In genomic region chr3:172052405-172052804, GRCh38 we compare ENCODE assay signal across 15 cellular contexts. TPM values are rescaled to one million over a fixed set of nuclear protein-coding genes. Genes with fewer than 3 reads are reported as not detected.
A peak's percentile ranks its signal among the peaks of the same experiment; 100 is the strongest.
DNase-seq lines count a peak whose midpoint lies in the region; ATAC-seq and TF ChIP-seq lines count a peak whose summit lies in the region.
"Had no signal": no experiment of that assay in that cellular context is flagged by ENCODE, and none has a peak within 500 bp of the region (broad histone marks: within the 10 kb centered on the region; RNA-seq: fewer than 3 reads in every experiment).

No MANE protein-coding gene starts in this region.

- DNase-seq in HL-60 (ENCODE audit: low read depth in 1 of 2, low spot score in 1 of 2) (no peak), chondrocyte (ENCODE audit: low spot score) (no peak), nephron progenitor cell (no peak), CD1c-positive myeloid dendritic cell (ENCODE audit: extremely low spot score) (no peak), cerebellum (ENCODE audit: low spot score) (no peak), activated gamma-delta T cell (lab: John Stamatoyannopoulos, UW) (no peak)
- DNase-seq: CD8-positive, alpha-beta T cell; DMS79; H9; MV-4-11; NCI-H1417; NCI-H1930; PC-3 had no signal

- H3K36me3 ChIP-seq in ACC112 (ENCODE audit: insufficient read depth, low read length): peaks cover 44% of the 10 kb centered on the region

- H3K4me1 ChIP-seq in ACC112 (ENCODE audit: control insufficient read depth, insufficient read depth, low read length, unreplicated experiment): peaks cover 47% of the 10 kb centered on the region

- H3K4me3 Mint-ChIP-seq in chondrocyte (ENCODE audit: unreplicated experiment) (no peak overlapping the region), nephron progenitor cell (no peak overlapping the region)
- H3K4me3 Mint-ChIP-seq: CD8-positive, alpha-beta T cell; H9 had no signal

- no peak overlapping the region for H3K4me3 ChIP-seq in ACC112 (ENCODE audit: low read depth, low read length)
- H3K4me3 ChIP-seq in HL-60 (replicated peaks; ENCODE audit: insufficient read depth, low read length): no peak overlapping the region

- peak overlapping the region; percentile 1; the same call in 1 of the 2 replicates for H3K27ac ChIP-seq in ACC112 (ENCODE audit: low read depth, low read length)
- peak overlapping the region; percentile 12; the same call in 1 of the 2 replicates for H3K27ac ChIP-seq in HL-60 (replicated peaks)

- ATAC-seq in activated CD4-positive, CD25-positive, alpha-beta regulatory T cell treated with anti-CD3 and anti-CD28 coated beads, Interleukin-2, amount 50 U/mL, for 24 hours: no peak
- ATAC-seq: CD8-positive, alpha-beta T cell; PC-3 had no signal

- peaks cover 22% of the 10 kb centered on the region for H3K36me3 Mint-ChIP-seq in chondrocyte (ENCODE audit: low read depth)
- H3K36me3 Mint-ChIP-seq in nephron progenitor cell (ENCODE audit: low read depth): peaks cover 60% of the 10 kb centered on the region

- H3K27ac Mint-ChIP-seq in chondrocyte (ENCODE audit: unreplicated experiment): peak overlapping the region; percentile 52
- peak overlapping the region; percentile 57 for H3K27ac Mint-ChIP-seq in nephron progenitor cell
- H3K27ac Mint-ChIP-seq: CD8-positive, alpha-beta T cell; H9 had no signal

- no peak overlapping the region for H2AFZ ChIP-seq in ACC112 (ENCODE audit: low read length, unreplicated experiment)

- H3K9me3 Mint-ChIP-seq in chondrocyte (ENCODE audit: low read depth) (no peaks in the 10 kb centered on the region), nephron progenitor cell (peaks cover 13% of the 10 kb centered on the region)
- H3K9me3 Mint-ChIP-seq: CD8-positive, alpha-beta T cell; H9 had no signal

- no peak for TF ChIP-seq CTCF in HL-60 (IDR thresholded peaks at IDR 0.05; ENCODE audit: insufficient read depth, low read length)
- no peak for TF ChIP-seq CTCF in chondrocyte (IDR thresholded peaks at IDR 0.05)
- no peak for TF ChIP-seq CTCF in nephron progenitor cell (IDR thresholded peaks at IDR 0.05)

- H3K27me3 ChIP-seq in ACC112 (ENCODE audit: insufficient read depth, low read length) (no peaks in the 10 kb centered on the region), HL-60 (ENCODE audit: insufficient read depth, poor library complexity, severe bottlenecking) (no peaks in the 10 kb centered on the region)

- peaks cover 97% of the 10 kb centered on the region for H3K79me2 ChIP-seq in ACC112 (ENCODE audit: control insufficient read depth, insufficient read depth, low read length, unreplicated experiment)

- H3K4me1 Mint-ChIP-seq in chondrocyte (ENCODE audit: low read depth): peaks cover 82% of the 10 kb centered on the region
- H3K4me1 Mint-ChIP-seq in nephron progenitor cell: peaks cover 29% of the 10 kb centered on the region

- H3K27me3 Mint-ChIP-seq in chondrocyte (ENCODE audit: low read depth) (no peaks in the 10 kb centered on the region), nephron progenitor cell (ENCODE audit: low read depth, poor library complexity) (no peaks in the 10 kb centered on the region)

RNA-seq across cellular contexts. Expression of gene FNDC3B, which starts 13.0 kb away (rescaled TPM):
- total RNA-seq in chondrocyte (290 to 304 TPM (median 293 TPM) in 3 replicates), cerebellum (34.3 TPM)
